ENCODE assay signal across 18 cellular contexts in genomic region chr9:35487066-35487465, GRCh38. TPM values are rescaled to one million over a fixed set of nuclear protein-coding genes. Genes with fewer than 3 reads are reported as not detected.
DNase-seq lines count a peak whose midpoint lies in the region; ATAC-seq and TF ChIP-seq lines count a peak whose summit lies in the region.
"Had no signal": no experiment of that assay in that cellular context is flagged by ENCODE, and none has a peak within 500 bp of the region (broad histone marks: within the 10 kb centered on the region; RNA-seq: fewer than 3 reads in every experiment).

No MANE protein-coding gene starts in this region.

- H3K27me3 Mint-ChIP-seq in endothelial cell (ENCODE audit: unreplicated experiment): peaks cover 7% of the 10 kb centered on the region

- peak; percentile 24 for DNase-seq in LHCN-M2 (ENCODE audit: low read depth)
- peak; percentile 37 for DNase-seq in NCI-H226
- no peak for DNase-seq in endothelial cell (ENCODE audit: low spot score)
- DNase-seq in DMS 273 treated with DMSO at 0.1 percent for 48 hours (lab: John Stamatoyannopoulos, UW): no peak
- DNase-seq: CD4-positive, CD25-positive, alpha-beta regulatory T cell; H7; NCI-H1092 treated with DMSO at 0.1 percent for 48 hours; NCI-H1436 treated with DMSO at 0.1 percent for 48 hours; NCI-H2029; NCI-H526 treated with DMSO at 0.1 percent for 48 hours; PC-9; Right ventricle myocardium superior; RPMI8226; T-helper 1 cell had no signal

- ATAC-seq in GM21447 (IDR thresholded peaks at IDR 0.05; ENCODE audit: unreplicated experiment) (no peak), HG02970 (IDR thresholded peaks at IDR 0.05; ENCODE audit: low FRiP score, unreplicated experiment) (no peak), HG03354 (IDR thresholded peaks at IDR 0.05; ENCODE audit: poor library complexity, severe bottlenecking, unreplicated experiment) (no peak)
- ATAC-seq: K562 had no signal

- H3K36me3 Mint-ChIP-seq in endothelial cell (ENCODE audit: low read depth, unreplicated experiment): no peaks in the 10 kb centered on the region
- H3K36me3 Mint-ChIP-seq: CD4-positive, CD25-positive, alpha-beta regulatory T cell had no signal

- H3K4me1 Mint-ChIP-seq in endothelial cell (ENCODE audit: unreplicated experiment): peaks cover 22% of the 10 kb centered on the region

- no peaks in the 10 kb centered on the region for H3K9me3 Mint-ChIP-seq in endothelial cell (ENCODE audit: unreplicated experiment)

- peak overlapping the region; percentile 9 for H3K4me3 Mint-ChIP-seq in endothelial cell (ENCODE audit: unreplicated experiment)

- H3K27ac Mint-ChIP-seq in endothelial cell (ENCODE audit: unreplicated experiment): no peak overlapping the region

- TF ChIP-seq CTCF in endothelial cell (IDR thresholded peaks at IDR 0.05; ENCODE audit: unreplicated experiment): no peak

RNA-seq across cellular contexts. Expression of gene RUSC2, which starts 2.8 kb away (rescaled TPM):
- total RNA-seq in LHCN-M2 (2014; rRNA removed): 31.3 and 31.5 TPM in 2 replicates
- 32.8 TPM for polyA plus RNA-seq in LHCN-M2 (2012)
- total RNA-seq in endothelial cell (ENCODE audit: unreplicated experiment): 22.3 TPM

Comparison
In these comparisons a context has a peak if more than half of its experiments do, and no peak if none do; other contexts are left out.
1. DNase-seq: peak in LHCN-M2 (single experiment) and NCI-H226 (single experiment); none in endothelial cell (single experiment) and DMS 273 treated with DMSO at 0.1 percent for 48 hours (single experiment).